Comparison of ENCODE assay signal across 1 cellular context in the genomic region with DNA sequence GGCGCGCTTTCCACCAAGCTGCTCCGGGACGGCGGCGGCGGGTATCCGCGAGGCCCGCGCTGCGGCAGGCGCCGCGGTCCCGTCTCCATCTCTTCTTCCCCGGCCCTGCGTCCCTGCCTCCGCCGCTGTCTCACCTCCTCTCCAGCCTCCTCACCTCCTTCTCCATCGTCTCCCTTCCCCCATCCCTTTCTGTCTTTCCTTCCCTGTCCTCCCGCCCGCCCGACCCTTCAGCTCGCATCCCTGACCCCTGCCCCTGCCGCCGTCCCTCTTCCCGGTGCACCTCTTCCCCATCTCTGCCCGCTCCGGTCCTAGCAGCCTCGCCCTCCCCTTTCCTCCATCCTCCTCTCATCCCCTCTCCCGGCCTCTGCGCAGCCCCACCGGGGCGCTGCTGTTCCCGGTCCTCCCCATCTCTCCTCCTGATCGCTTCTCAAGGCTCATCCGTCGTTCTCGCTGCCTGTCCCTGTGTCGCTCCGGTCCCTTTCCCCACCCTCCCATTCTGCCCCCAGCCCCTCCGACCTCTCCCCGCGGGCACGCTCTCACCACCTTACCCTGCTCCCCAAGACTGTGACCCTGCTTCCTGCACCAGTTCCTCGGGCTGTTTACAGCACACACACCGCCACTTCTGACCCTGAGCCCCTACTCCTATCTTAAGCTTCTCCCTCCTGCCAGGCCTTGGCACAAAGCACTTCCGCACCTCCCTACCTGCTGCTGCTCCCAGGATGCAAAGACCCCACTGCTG.
A peak's percentile ranks its signal among the peaks of the same experiment; 100 is the strongest.
TF ChIP-seq lines count a peak whose summit lies in the region.

No MANE protein-coding gene starts in this region.

TF ChIP-seq in HEK293, 187 proteins besides CTCF, POLR2A, EP300 and RAD21 (continued from another document and continues in another):
- TF ChIP-seq REPIN1 (tag by site-specific recombination; IDR thresholded peaks at IDR 0.05; ENCODE audit: low read depth) = peak; percentile 27; the same call in 1 of the 2 replicates
- TF ChIP-seq HIC1 (tag by site-specific recombination; IDR thresholded peaks at IDR 0.05) = 0 out of 2 replicates have a peak, but pooled peaks have one; percentile 15
- TF ChIP-seq, protein P1, sequence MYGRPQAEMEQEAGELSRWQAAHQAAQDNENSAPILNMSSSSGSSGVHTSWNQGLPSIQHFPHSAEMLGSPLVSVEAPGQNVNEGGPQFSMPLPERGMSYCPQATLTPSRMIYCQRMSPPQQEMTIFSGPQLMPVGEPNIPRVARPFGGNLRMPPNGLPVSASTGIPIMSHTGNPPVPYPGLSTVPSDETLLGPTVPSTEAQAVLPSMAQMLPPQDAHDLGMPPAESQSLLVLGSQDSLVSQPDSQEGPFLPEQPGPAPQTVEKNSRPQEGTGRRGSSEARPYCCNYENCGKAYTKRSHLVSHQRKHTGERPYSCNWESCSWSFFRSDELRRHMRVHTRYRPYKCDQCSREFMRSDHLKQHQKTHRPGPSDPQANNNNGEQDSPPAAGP (tag by site-specific recombination; IDR thresholded peaks at IDR 0.05) = peak; percentile 48
- peak; percentile 85 for TF ChIP-seq PATZ1 (tag by site-specific recombination; IDR thresholded peaks at IDR 0.05)
- TF ChIP-seq ZNF324 (tag by site-specific recombination; IDR thresholded peaks at IDR 0.05) = peak; percentile 91
- TF ChIP-seq, protein P2, sequence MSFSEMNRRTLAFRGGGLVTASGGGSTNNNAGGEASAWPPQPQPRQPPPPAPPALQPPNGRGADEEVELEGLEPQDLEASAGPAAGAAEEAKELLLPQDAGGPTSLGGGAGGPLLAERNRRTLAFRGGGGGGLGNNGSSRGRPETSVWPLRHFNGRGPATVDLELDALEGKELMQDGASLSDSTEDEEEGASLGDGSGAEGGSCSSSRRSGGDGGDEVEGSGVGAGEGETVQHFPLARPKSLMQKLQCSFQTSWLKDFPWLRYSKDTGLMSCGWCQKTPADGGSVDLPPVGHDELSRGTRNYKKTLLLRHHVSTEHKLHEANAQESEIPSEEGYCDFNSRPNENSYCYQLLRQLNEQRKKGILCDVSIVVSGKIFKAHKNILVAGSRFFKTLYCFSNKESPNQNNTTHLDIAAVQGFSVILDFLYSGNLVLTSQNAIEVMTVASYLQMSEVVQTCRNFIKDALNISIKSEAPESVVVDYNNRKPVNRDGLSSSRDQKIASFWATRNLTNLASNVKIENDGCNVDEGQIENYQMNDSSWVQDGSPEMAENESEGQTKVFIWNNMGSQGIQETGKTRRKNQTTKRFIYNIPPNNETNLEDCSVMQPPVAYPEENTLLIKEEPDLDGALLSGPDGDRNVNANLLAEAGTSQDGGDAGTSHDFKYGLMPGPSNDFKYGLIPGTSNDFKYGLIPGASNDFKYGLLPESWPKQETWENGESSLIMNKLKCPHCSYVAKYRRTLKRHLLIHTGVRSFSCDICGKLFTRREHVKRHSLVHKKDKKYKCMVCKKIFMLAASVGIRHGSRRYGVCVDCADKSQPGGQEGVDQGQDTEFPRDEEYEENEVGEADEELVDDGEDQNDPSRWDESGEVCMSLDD (tag by site-specific recombination; IDR thresholded peaks at IDR 0.05) = peak; percentile 26; the same call in 1 of the 2 replicates
- peak; percentile 83 for TF ChIP-seq ZNF366 (tag by site-specific recombination; conservative IDR thresholded peaks at IDR 0.05)
- no peak for TF ChIP-seq KLF1 (tag by site-specific recombination; IDR thresholded peaks at IDR 0.05)
- TF ChIP-seq ZBTB20 (tag by site-specific recombination; IDR thresholded peaks at IDR 0.05) = peak; percentile 51; the same call in 1 of the 2 replicates
- TF ChIP-seq ZXDB (tag by site-specific recombination; IDR thresholded peaks at IDR 0.05) = peak; percentile 14; the same call in 1 of the 2 replicates
- no peak for TF ChIP-seq ZBTB26 (tag by site-specific recombination; optimal IDR thresholded peaks at IDR 0.05)
- TF ChIP-seq YY2 (tag by site-specific recombination; IDR thresholded peaks at IDR 0.05) = peak; percentile 57
- TF ChIP-seq ATF2 (tag by site-specific recombination; IDR thresholded peaks at IDR 0.05; ENCODE audit: low read depth) = no peak
- no peak for TF ChIP-seq ZNF148 (tag by site-specific recombination; IDR thresholded peaks at IDR 0.05; ENCODE audit: borderline replicate concordance)
- no peak for TF ChIP-seq ZNF488 (tag by site-specific recombination; IDR thresholded peaks at IDR 0.05)
- TF ChIP-seq ZBTB7A (tag by site-specific recombination; IDR thresholded peaks at IDR 0.05; ENCODE audit: low read depth) = peak; percentile 80; the same call in 1 of the 2 replicates
- TF ChIP-seq ZNF791 (tag by site-specific recombination; IDR thresholded peaks at IDR 0.05) = no peak
- TF ChIP-seq, protein P3, sequence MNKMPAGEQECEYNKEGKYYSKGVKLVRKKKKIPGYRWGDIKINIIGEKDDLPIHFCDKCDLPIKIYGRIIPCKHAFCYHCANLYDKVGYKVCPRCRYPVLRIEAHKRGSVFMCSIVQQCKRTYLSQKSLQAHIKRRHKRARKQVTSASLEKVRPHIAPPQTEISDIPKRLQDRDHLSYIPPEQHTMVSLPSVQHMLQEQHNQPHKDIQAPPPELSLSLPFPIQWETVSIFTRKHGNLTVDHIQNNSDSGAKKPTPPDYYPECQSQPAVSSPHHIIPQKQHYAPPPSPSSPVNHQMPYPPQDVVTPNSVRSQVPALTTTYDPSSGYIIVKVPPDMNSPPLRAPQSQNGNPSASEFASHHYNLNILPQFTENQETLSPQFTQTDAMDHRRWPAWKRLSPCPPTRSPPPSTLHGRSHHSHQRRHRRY (tag by site-specific recombination; IDR thresholded peaks at IDR 0.05) = no peak
- peak; percentile 80 for TF ChIP-seq ZNF341 (tag by site-specific recombination; IDR thresholded peaks at IDR 0.05; ENCODE audit: low read depth)
- TF ChIP-seq ZBTB17 (tag by site-specific recombination; IDR thresholded peaks at IDR 0.05) = peak; percentile 54; the same call in 1 of the 2 replicates
- TF ChIP-seq ZNF521 (tag by site-specific recombination; IDR thresholded peaks at IDR 0.05) = no peak
- TF ChIP-seq SETDB1 (IDR thresholded peaks at IDR 0.05; ENCODE audit: insufficient read length, low read length) = no peak
- TF ChIP-seq KLF16 (tag by site-specific recombination; IDR thresholded peaks at IDR 0.05) = 0 out of 2 replicates have a peak, but pooled peaks have one; percentile 7
- TF ChIP-seq, protein P4, sequence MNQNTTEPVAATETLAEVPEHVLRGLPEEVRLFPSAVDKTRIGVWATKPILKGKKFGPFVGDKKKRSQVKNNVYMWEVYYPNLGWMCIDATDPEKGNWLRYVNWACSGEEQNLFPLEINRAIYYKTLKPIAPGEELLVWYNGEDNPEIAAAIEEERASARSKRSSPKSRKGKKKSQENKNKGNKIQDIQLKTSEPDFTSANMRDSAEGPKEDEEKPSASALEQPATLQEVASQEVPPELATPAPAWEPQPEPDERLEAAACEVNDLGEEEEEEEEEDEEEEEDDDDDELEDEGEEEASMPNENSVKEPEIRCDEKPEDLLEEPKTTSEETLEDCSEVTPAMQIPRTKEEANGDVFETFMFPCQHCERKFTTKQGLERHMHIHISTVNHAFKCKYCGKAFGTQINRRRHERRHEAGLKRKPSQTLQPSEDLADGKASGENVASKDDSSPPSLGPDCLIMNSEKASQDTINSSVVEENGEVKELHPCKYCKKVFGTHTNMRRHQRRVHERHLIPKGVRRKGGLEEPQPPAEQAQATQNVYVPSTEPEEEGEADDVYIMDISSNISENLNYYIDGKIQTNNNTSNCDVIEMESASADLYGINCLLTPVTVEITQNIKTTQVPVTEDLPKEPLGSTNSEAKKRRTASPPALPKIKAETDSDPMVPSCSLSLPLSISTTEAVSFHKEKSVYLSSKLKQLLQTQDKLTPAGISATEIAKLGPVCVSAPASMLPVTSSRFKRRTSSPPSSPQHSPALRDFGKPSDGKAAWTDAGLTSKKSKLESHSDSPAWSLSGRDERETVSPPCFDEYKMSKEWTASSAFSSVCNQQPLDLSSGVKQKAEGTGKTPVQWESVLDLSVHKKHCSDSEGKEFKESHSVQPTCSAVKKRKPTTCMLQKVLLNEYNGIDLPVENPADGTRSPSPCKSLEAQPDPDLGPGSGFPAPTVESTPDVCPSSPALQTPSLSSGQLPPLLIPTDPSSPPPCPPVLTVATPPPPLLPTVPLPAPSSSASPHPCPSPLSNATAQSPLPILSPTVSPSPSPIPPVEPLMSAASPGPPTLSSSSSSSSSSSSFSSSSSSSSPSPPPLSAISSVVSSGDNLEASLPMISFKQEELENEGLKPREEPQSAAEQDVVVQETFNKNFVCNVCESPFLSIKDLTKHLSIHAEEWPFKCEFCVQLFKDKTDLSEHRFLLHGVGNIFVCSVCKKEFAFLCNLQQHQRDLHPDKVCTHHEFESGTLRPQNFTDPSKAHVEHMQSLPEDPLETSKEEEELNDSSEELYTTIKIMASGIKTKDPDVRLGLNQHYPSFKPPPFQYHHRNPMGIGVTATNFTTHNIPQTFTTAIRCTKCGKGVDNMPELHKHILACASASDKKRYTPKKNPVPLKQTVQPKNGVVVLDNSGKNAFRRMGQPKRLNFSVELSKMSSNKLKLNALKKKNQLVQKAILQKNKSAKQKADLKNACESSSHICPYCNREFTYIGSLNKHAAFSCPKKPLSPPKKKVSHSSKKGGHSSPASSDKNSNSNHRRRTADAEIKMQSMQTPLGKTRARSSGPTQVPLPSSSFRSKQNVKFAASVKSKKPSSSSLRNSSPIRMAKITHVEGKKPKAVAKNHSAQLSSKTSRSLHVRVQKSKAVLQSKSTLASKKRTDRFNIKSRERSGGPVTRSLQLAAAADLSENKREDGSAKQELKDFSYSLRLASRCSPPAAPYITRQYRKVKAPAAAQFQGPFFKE (tag by site-specific recombination; IDR thresholded peaks at IDR 0.05; ENCODE audit: borderline replicate concordance) = no peak
- no peak for TF ChIP-seq ZNF600 (tag by site-specific recombination; IDR thresholded peaks at IDR 0.05)
- TF ChIP-seq ZNF2 (tag by site-specific recombination; IDR thresholded peaks at IDR 0.05) = peak; percentile 30; the same call in 1 of the 2 replicates
